Comparison of ENCODE assay signal across 26 cellular contexts in the genomic region with DNA sequence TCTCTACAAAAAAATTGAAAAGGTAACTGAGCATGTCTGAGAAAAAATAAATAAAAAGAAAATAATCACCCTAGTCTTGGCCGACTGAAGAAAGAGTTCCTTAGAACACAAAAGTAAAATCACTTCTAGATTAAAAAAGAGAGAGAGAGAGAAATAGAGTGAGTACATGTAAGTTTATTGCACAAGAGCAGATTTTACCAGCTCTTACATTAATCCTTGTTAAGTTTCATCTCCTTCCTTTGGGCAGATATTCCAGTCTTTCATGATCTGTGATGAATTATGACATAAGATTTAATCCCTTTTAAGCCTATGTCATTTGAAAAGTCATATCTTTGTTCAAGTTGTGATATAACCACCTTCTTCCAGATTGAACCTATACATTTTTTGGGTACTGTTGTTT. TPM values are rescaled to one million over a fixed set of nuclear protein-coding genes. Genes with fewer than 3 reads are reported as not detected.
DNase-seq lines count a peak whose midpoint lies in the region; ATAC-seq and TF ChIP-seq lines count a peak whose summit lies in the region.
"Had no signal": no experiment of that assay in that cellular context is flagged by ENCODE, and none has a peak within 500 bp of the region (broad histone marks: within the 10 kb centered on the region; RNA-seq: fewer than 3 reads in every experiment).

No MANE protein-coding gene starts in this region.

- WGBS in right cardiac atrium, result 66% methylated on average over 1 of the region's 1 CpG
- 33 to 40% methylated on average over 1 of the region's 1 CpG for WGBS in gastroesophageal sphincter (ENCODE audit: low coverage in 1 of 2), 2 donors
- 28 to 44% methylated on average over 1 of the region's 1 CpG for WGBS in upper lobe of left lung, 2 donors

- H3K36me3 Mint-ChIP-seq in chondrocyte (ENCODE audit: low read depth), result no peaks in the 10 kb centered on the region

- DNase-seq in left ventricle myocardium inferior, result no peak
- no peak for DNase-seq in right cardiac atrium
- DNase-seq in chondrocyte (ENCODE audit: low spot score), result no peak
- DNase-seq in mesenteric fat pad (ENCODE audit: low spot score), result no peak
- no peak for DNase-seq in upper lobe of left lung
- DNase-seq: activated CD4-positive, alpha-beta T cell treated with anti-CD3 and anti-CD28 coated beads, Interleukin-2, amount 50 U/mL, for 4 hours; activated CD8-positive, alpha-beta memory T cell treated with anti-CD3 and anti-CD28 coated beads, Interleukin-2, amount 50 U/mL, for 4 hours; activated naive CD8-positive, alpha-beta T cell treated with anti-CD3 and anti-CD28 coated beads, Interleukin-2, amount 50 U/mL, for 24 hours; COR-L47; cortex of kidney; DMS79; kidney; NCI-H1694; NCI-H69; RPMI8226; stimulated activated CD4-positive, alpha-beta T cell treated with anti-CD3 and anti-CD28 coated beads, Interleukin-12 subunit alpha, Interleukin-12 subunit beta, amount 100 ng/mL, for 4 hours; stimulated activated CD4-positive, alpha-beta T cell treated with anti-CD3 and anti-CD28 coated beads, Interleukin-4, amount 100 ng/mL, for 4 hours; stimulated activated naive CD8-positive, alpha-beta T cell treated with anti-CD3 and anti-CD28 coated beads, Interleukin-15, Interleukin-2, amounts not matched to agents 100 U/mL and 50 U/mL, for 24 hours; WERI-Rb-1 had no signal

- peak overlapping the region; percentile 36 for H3K27ac Mint-ChIP-seq in chondrocyte (ENCODE audit: unreplicated experiment)
- H3K27ac Mint-ChIP-seq: activated naive CD8-positive, alpha-beta T cell treated with anti-CD3 and anti-CD28 coated beads, Interleukin-2, amount 50 U/mL, for 24 hours had no signal

- H3K27me3 ChIP-seq in left ventricle myocardium inferior (ENCODE audit: low read depth) (no peaks in the 10 kb centered on the region), right cardiac atrium (ENCODE audit: control insufficient read depth, insufficient read depth) (no peaks in the 10 kb centered on the region), gastroesophageal sphincter (no peaks in the 10 kb centered on the region), upper lobe of left lung (no peaks in the 10 kb centered on the region)
- H3K27me3 ChIP-seq: BLaER1, tibial nerve had no signal

- H3K27ac ChIP-seq in left ventricle myocardium inferior (replicated peaks) (peak overlapping the region; percentile 75), right cardiac atrium (ENCODE audit: low read length) (no peak overlapping the region), gastroesophageal sphincter (peak overlapping the region in 2 of 4 donors; percentile 0 to 70), upper lobe of left lung (no peak overlapping the region)
- H3K27ac ChIP-seq: BLaER1, WERI-Rb-1 had no signal

- H3K4me3 Mint-ChIP-seq in chondrocyte (ENCODE audit: unreplicated experiment), result no peak overlapping the region
- H3K4me3 Mint-ChIP-seq: activated naive CD8-positive, alpha-beta T cell treated with anti-CD3 and anti-CD28 coated beads, Interleukin-2, amount 50 U/mL, for 24 hours had no signal

- H3K4me1 ChIP-seq in left ventricle myocardium inferior (peaks cover 65% of the 10 kb centered on the region), right cardiac atrium (ENCODE audit: control insufficient read depth, insufficient read depth, low read length) (peaks cover 11% of the 10 kb centered on the region), gastroesophageal sphincter (peaks cover 14 to 64% (median 20%) of the 10 kb centered on the region in 3 donors), upper lobe of left lung (peaks cover 19 to 33% (median 25%) of the 10 kb centered on the region in 4 donors)

- TF ChIP-seq EP300 in gastroesophageal sphincter (IDR thresholded peaks at IDR 0.05) (no peak), upper lobe of left lung (IDR thresholded peaks at IDR 0.05) (no peak)

- H3K9me3 Mint-ChIP-seq in chondrocyte (ENCODE audit: low read depth), result no peaks in the 10 kb centered on the region
- H3K9me3 Mint-ChIP-seq: activated naive CD8-positive, alpha-beta T cell treated with anti-CD3 and anti-CD28 coated beads, Interleukin-2, amount 50 U/mL, for 24 hours had no signal

- no peak for TF ChIP-seq POLR2A in gastroesophageal sphincter (IDR thresholded peaks at IDR 0.05)
- no peak for TF ChIP-seq POLR2A in upper lobe of left lung (IDR thresholded peaks at IDR 0.05)

- H3K9me3 ChIP-seq in left ventricle myocardium inferior (replicated peaks) (no peaks in the 10 kb centered on the region), right cardiac atrium (ENCODE audit: control insufficient read depth, low read length) (no peaks in the 10 kb centered on the region), gastroesophageal sphincter (no peaks in the 10 kb centered on the region), upper lobe of left lung (no peaks in the 10 kb centered on the region)
- H3K9me3 ChIP-seq: BLaER1, tibial nerve had no signal

- intact Hi-C loops in left ventricle myocardium inferior (cut with micrococcal nuclease) (loop anchor here (10.0 kb wide), 1 partner anchor 126 kb away; no protein-coding TSS in a partner anchor), right cardiac atrium (cut with DNase I) (no loop called here)

- peaks cover 42% of the 10 kb centered on the region for H3K4me1 Mint-ChIP-seq in chondrocyte (ENCODE audit: low read depth)

- H3K27me3 Mint-ChIP-seq in chondrocyte (ENCODE audit: low read depth), result no peaks in the 10 kb centered on the region
- H3K27me3 Mint-ChIP-seq: activated naive CD8-positive, alpha-beta T cell treated with anti-CD3 and anti-CD28 coated beads, Interleukin-2, amount 50 U/mL, for 24 hours had no signal

- ATAC-seq in right cardiac atrium (no peak), gastroesophageal sphincter (peak; percentile 28), upper lobe of left lung (ENCODE audit: low FRiP score in 2 of 2) (no peak), HG03521 (IDR thresholded peaks at IDR 0.05; ENCODE audit: unreplicated experiment) (no peak), HG03025 (IDR thresholded peaks at IDR 0.05; ENCODE audit: low FRiP score, unreplicated experiment) (no peak)
- ATAC-seq: activated naive CD8-positive, alpha-beta T cell treated with anti-CD3 and anti-CD28 coated beads, Interleukin-2, amount 50 U/mL, for 24 hours; GM12878; SK-N-SH treated with all-trans-retinoic acid at 6 μM for 48 hours; stimulated activated naive CD8-positive, alpha-beta T cell treated with anti-CD3 and anti-CD28 coated beads, Interleukin-15, Interleukin-2, amounts not matched to agents 100 U/mL and 50 U/mL, for 24 hours had no signal

- H3K36me3 ChIP-seq in left ventricle myocardium inferior (peaks cover 8% of the 10 kb centered on the region), gastroesophageal sphincter (peaks cover 0 to 4% of the 10 kb centered on the region in 2 donors), upper lobe of left lung (no peaks in the 10 kb centered on the region)
- H3K36me3 ChIP-seq: WERI-Rb-1 had no signal

- H3K4me3 ChIP-seq in left ventricle myocardium inferior, result no peak overlapping the region
- H3K4me3 ChIP-seq in right cardiac atrium (ENCODE audit: low read length), result no peak overlapping the region
- no peak overlapping the region for H3K4me3 ChIP-seq in gastroesophageal sphincter
- H3K4me3 ChIP-seq in upper lobe of left lung, result no peak overlapping the region
- H3K4me3 ChIP-seq: BLaER1, GM12878, tibial nerve had no signal

- TF ChIP-seq CTCF in left ventricle myocardium inferior (IDR thresholded peaks at IDR 0.05; ENCODE audit: borderline replicate concordance) (no peak), chondrocyte (IDR thresholded peaks at IDR 0.05) (no peak), gastroesophageal sphincter (IDR thresholded peaks at IDR 0.05) (no peak), upper lobe of left lung (IDR thresholded peaks at IDR 0.05) (no peak)

RNA-seq across cellular contexts. Expression of a gene that starts 54.8 kb away (rescaled TPM):
- total RNA-seq in left ventricle myocardium inferior (13.9 TPM), right cardiac atrium (10 to 100 TPM; 17.7 to 28.5 (median 23.5) TPM), chondrocyte (41.0 to 51.3 TPM (median 44.7 TPM) in 3 replicates), gastroesophageal sphincter (10 to 100 TPM; 43.8 to 79.1 (median 59.5) TPM), mesenteric fat pad (48.3 TPM), upper lobe of left lung (10 to 100 TPM; 36.0 to 80.7 (median 50.4) TPM)
- 6.9 TPM for polyA plus RNA-seq in right cardiac atrium
